Comparison of ENCODE assay signal across 8 cellular contexts in genomic region chr18:45974088-45974536, GRCh38. TPM values are rescaled to one million over a fixed set of nuclear protein-coding genes. Genes with fewer than 3 reads are reported as not detected.
A peak's percentile ranks its signal among the peaks of the same experiment; 100 is the strongest.
DNase-seq lines count a peak whose midpoint lies in the region; ATAC-seq and TF ChIP-seq lines count a peak whose summit lies in the region.

No MANE protein-coding gene starts in this region.

- DNase-seq in GM13977 (ENCODE audit: low spot score), result peak; percentile 44
- DNase-seq in NCI-H128 (lab: John Stamatoyannopoulos, UW; ENCODE audit: unreplicated experiment), result peak; percentile 80
- DNase-seq in SKM-1 (lab: John Stamatoyannopoulos, UW; ENCODE audit: unreplicated experiment), result peak; percentile 69
- peak; percentile 66 for DNase-seq in activated naive CD8-positive, alpha-beta T cell treated with anti-CD3 and anti-CD28 coated beads for 36 hours
- peak; percentile 74 to 92 for DNase-seq in cardiac muscle cell (ENCODE audit: low read depth in 1 of 2, low spot score in 1 of 2)
- DNase-seq in pulmonary artery endothelial cell (ENCODE audit: low read depth, low spot score), result peak; percentile 26
- no peak for DNase-seq in OCI-M2 (lab: John Stamatoyannopoulos, UW; ENCODE audit: unreplicated experiment)

- in situ Hi-C loops in GM13977 (cut with MboI; ENCODE audit: low pct_unique_long_range_greater_than_20kb, low sequenced_read_pairs, unreplicated experiment), result no loop called here

- peaks cover 7% of the 10 kb centered on the region for H3K27me3 ChIP-seq in cardiac muscle cell

- H3K4me3 ChIP-seq in cardiac muscle cell, result no peak overlapping the region

- peak overlapping the region; percentile 88 for H3K27ac Mint-ChIP-seq in activated naive CD8-positive, alpha-beta T cell treated with anti-CD3 and anti-CD28 coated beads for 36 hours

- H3K27ac ChIP-seq in cardiac muscle cell, result no peak overlapping the region

- H3K36me3 ChIP-seq in cardiac muscle cell, result no peaks in the 10 kb centered on the region

- no peaks in the 10 kb centered on the region for H3K9me3 Mint-ChIP-seq in activated naive CD8-positive, alpha-beta T cell treated with anti-CD3 and anti-CD28 coated beads for 36 hours

- H3K4me1 ChIP-seq in cardiac muscle cell (ENCODE audit: low read depth), result no peaks in the 10 kb centered on the region

- H3K27me3 Mint-ChIP-seq in activated naive CD8-positive, alpha-beta T cell treated with anti-CD3 and anti-CD28 coated beads for 36 hours, result no peaks in the 10 kb centered on the region

- no peak overlapping the region for H3K4me3 Mint-ChIP-seq in activated naive CD8-positive, alpha-beta T cell treated with anti-CD3 and anti-CD28 coated beads for 36 hours

- H3K9me3 ChIP-seq in cardiac muscle cell (ENCODE audit: low read depth), result no peaks in the 10 kb centered on the region

- no peak for ATAC-seq in GM18502 (IDR thresholded peaks at IDR 0.05; ENCODE audit: poor library complexity, unreplicated experiment)

- TF ChIP-seq CTCF in GM13977 (IDR thresholded peaks at IDR 0.05; ENCODE audit: extremely low read depth, insufficient read depth, missing control alignments), result peak; percentile 56
- peak; percentile 73 for TF ChIP-seq CTCF in cardiac muscle cell (IDR thresholded peaks at IDR 0.05; ENCODE audit: low read depth, low read length)

- peaks cover 8% of the 10 kb centered on the region for H3K4me1 Mint-ChIP-seq in activated naive CD8-positive, alpha-beta T cell treated with anti-CD3 and anti-CD28 coated beads for 36 hours

- no peaks in the 10 kb centered on the region for H3K36me3 Mint-ChIP-seq in activated naive CD8-positive, alpha-beta T cell treated with anti-CD3 and anti-CD28 coated beads for 36 hours

RNA-seq across cellular contexts. Expression of gene EPG5, which starts 7.0 kb away (rescaled TPM):
- total RNA-seq in activated naive CD8-positive, alpha-beta T cell treated with anti-CD3 and anti-CD28 coated beads for 36 hours, result 10 to 100 TPM; 12.9 to 13.8 TPM
- total RNA-seq in cardiac muscle cell (17.7 and 22.7 TPM in 2 replicates), pulmonary artery endothelial cell (11.5 and 27.7 TPM in 2 replicates)
- polyA plus RNA-seq in cardiac muscle cell, result 7.5 and 10.6 TPM in 2 replicates
